ENCODE assay signal across 23 cellular contexts in the genomic region with DNA sequence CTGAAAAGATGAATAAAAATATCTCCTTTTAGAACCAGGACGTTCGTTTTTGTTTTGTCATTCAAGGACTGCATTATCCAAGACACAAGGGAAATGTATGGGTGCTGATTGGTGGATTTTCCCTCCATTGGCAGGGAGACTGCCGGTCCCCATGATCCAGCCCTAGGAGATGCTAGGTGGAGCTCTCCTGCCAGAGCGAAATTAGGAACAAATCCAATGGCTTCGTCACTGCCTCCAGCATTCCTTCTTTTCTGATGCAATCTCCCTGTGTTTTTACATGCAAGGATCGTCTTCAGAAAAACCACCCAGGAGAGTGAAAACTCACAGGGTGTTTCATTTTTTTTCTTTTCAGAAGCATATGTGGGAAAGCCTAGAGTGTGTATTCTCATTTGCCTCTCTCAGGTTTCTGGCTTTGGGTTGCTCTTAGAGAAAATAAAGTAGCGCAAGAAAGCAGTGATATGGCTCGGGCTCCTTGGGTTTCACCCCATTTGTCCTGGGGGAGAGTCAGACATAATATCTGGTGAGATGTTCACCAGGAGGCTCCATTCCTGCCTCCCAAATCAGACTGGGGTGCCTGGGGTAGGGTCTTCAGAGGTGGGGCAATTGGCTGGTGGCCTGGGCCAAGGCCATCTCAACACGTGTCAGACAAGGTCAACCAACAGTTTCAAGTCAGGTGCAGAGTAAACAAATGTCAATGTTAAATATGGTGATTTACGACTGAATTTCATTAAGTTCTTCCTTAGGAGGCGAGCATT.
DNase-seq lines count a peak whose midpoint lies in the region; TF ChIP-seq lines count a peak whose summit lies in the region.
"Had no signal": no experiment of that assay in that cellular context is flagged by ENCODE, and none has a peak within 500 bp of the region (broad histone marks: within the 10 kb centered on the region; RNA-seq: fewer than 3 reads in every experiment).

No MANE protein-coding gene starts in this region.

- H3K9me3 Mint-ChIP-seq in brain: peaks cover 0 to 8% (median 0%) of the 10 kb centered on the region in 5 experiments
- H3K9me3 Mint-ChIP-seq: activated CD4-positive, alpha-beta T cell treated with anti-CD3 and anti-CD28 coated beads, Interleukin-2, amount 10 ng/mL, durations not matched to agents 24 days and 14 days; naive thymus-derived CD8-positive, alpha-beta T cell; T-helper 2 cell treated with Interferon-gamma antibody and Interleukin-4, amounts not matched to agents 5 μg/mL and 100 μg/mL, for 36 hours had no signal

- H3K36me3 Mint-ChIP-seq in brain: no peaks in the 10 kb centered on the region
- H3K36me3 Mint-ChIP-seq: naive thymus-derived CD8-positive, alpha-beta T cell; type B pancreatic cell had no signal

- peaks cover 9% of the 10 kb centered on the region for H3K27me3 Mint-ChIP-seq in brain
- H3K27me3 Mint-ChIP-seq: activated CD4-positive, alpha-beta T cell treated with anti-CD3 and anti-CD28 coated beads, Interleukin-2, amount 10 ng/mL, durations not matched to agents 24 days and 14 days had no signal

- H3K4me3 Mint-ChIP-seq in brain: no peak overlapping the region
- H3K4me3 Mint-ChIP-seq: activated CD4-positive, alpha-beta T cell treated with anti-CD3 and anti-CD28 coated beads, Interleukin-2, amount 10 ng/mL, durations not matched to agents 24 days and 14 days; naive thymus-derived CD8-positive, alpha-beta T cell; T-helper 2 cell treated with Interferon-gamma antibody and Interleukin-4, amounts not matched to agents 5 μg/mL and 100 μg/mL, for 36 hours; type B pancreatic cell had no signal

- DNase-seq in HT1080 (ENCODE audit: low read depth) (peak; percentile 17), iPS DF 4.7 (ENCODE audit: extremely low read depth, low spot score) (peak; percentile 30), stromal cell of bone marrow (ENCODE audit: low read depth) (peak; percentile 25), SIG-M5 (lab: John Stamatoyannopoulos, UW) (no peak), activated T-cell treated with anti-CD3 and anti-CD28 coated beads for 4 hours (no peak), Kasumi-1 (lab: John Stamatoyannopoulos, UW) (no peak)
- DNase-seq: activated T-cell treated with anti-CD3 and anti-CD28 coated beads, Interleukin-2, amount 50 U/mL, for 48 hours; adrenal gland; body of pancreas; DMS79; effector CD4-positive, alpha-beta T cell; GF-D8; hippocampal formation; left ventricle myocardium inferior; midbrain; naive thymus-derived CD8-positive, alpha-beta T cell; NCI-H1694 treated with DMSO at 0.1 percent for 48 hours; NCI-H2171; NCI-H510A had no signal

- peaks cover 81% of the 10 kb centered on the region for H3K4me1 Mint-ChIP-seq in brain
- H3K4me1 Mint-ChIP-seq: activated CD4-positive, alpha-beta T cell treated with anti-CD3 and anti-CD28 coated beads, Interleukin-2, amount 10 ng/mL, durations not matched to agents 24 days and 14 days; naive thymus-derived CD8-positive, alpha-beta T cell had no signal

- H3K27ac Mint-ChIP-seq in brain: peak overlapping the region; percentile 12 to 93 (median 85)
- H3K27ac Mint-ChIP-seq: activated CD4-positive, alpha-beta T cell treated with anti-CD3 and anti-CD28 coated beads, Interleukin-2, amount 10 ng/mL, durations not matched to agents 24 days and 14 days; naive thymus-derived CD8-positive, alpha-beta T cell; T-helper 2 cell treated with Interferon-gamma antibody and Interleukin-4, amounts not matched to agents 5 μg/mL and 100 μg/mL, for 36 hours; type B pancreatic cell had no signal

- no peak for TF ChIP-seq CTCF in brain (conservative IDR thresholded peaks at IDR 0.05)

Comparison
In these comparisons a context has a peak if more than half of its experiments do, and no peak if none do; other contexts are left out.
1. DNase-seq: peak in HT1080 (single experiment), iPS DF 4.7 (single experiment) and stromal cell of bone marrow (single experiment); none in SIG-M5 (single experiment), activated T-cell treated with anti-CD3 and anti-CD28 coated beads for 4 hours (single experiment) and Kasumi-1 (0 of 2).